Comparison of ENCODE assay signal across 15 cellular contexts in genomic region chr18:62631173-62631572, GRCh38.
DNase-seq lines count a peak whose midpoint lies in the region; ATAC-seq, FAIRE-seq and TF ChIP-seq lines count a peak whose summit lies in the region.
"Had no signal": no experiment of that assay in that cellular context is flagged by ENCODE, and none has a peak within 500 bp of the region (broad histone marks: within the 10 kb centered on the region; RNA-seq: fewer than 3 reads in every experiment).

No MANE protein-coding gene starts in this region.

- H3K36me3 ChIP-seq in HepG2 (replicated peaks in 1 of 2; ENCODE audit: control insufficient read depth in 1 of 2, insufficient read depth in 2 of 2, low read length in 2 of 2) (no peaks in the 10 kb centered on the region), right lobe of liver (no peaks in the 10 kb centered on the region), mesenchymal stem cell (ENCODE audit: control insufficient read depth in 1 of 2, insufficient read depth in 2 of 2, low read depth in 1 of 2, low read length in 2 of 2) (no peaks in the 10 kb centered on the region)
- H3K36me3 ChIP-seq: BLaER1 had no signal

- 38% methylated on average over 3 of the region's 3 CpGs for WGBS in HepG2 (ENCODE audit: low lambda C conversion rate)
- 54% methylated on average over 3 of the region's 3 CpGs for WGBS in right lobe of liver (ENCODE audit: insufficient coverage, low coverage, low lambda C conversion rate, missing lambda C conversion rate)
- 82% methylated on average over 3 of the region's 3 CpGs for WGBS in mesenchymal stem cell

- H3K27me3 ChIP-seq in HepG2 (ENCODE audit: control insufficient read depth in 1 of 2, insufficient read depth in 2 of 2, low read length in 2 of 2) (no peaks in the 10 kb centered on the region), right lobe of liver (no peaks in the 10 kb centered on the region), mesenchymal stem cell (ENCODE audit: control insufficient read depth in 1 of 2, insufficient read depth in 1 of 2, low read length in 2 of 2) (peaks cover 0 to 18% of the 10 kb centered on the region in 2 experiments)
- H3K27me3 ChIP-seq: BLaER1 had no signal

- TF ChIP-seq POLR2A in HepG2 (IDR thresholded peaks at IDR 0.05; ENCODE audit: insufficient read depth in 1 of 2, low read depth in 2 of 2, low read length in 2 of 2), result no peak
- no peak for TF ChIP-seq POLR2A in right lobe of liver (IDR thresholded peaks at IDR 0.05)

- H3K14ac ChIP-seq in mesenchymal stem cell (ENCODE audit: low read length in 2 of 2), result no peak overlapping the region

- CTCF ChIA-PET in HepG2 (lab: Yijun Ruan, JAX; ENCODE audit: low intra/inter-chr PET ratio, low total read pairs), result no interaction called here

- no peak overlapping the region for H3K18ac ChIP-seq in mesenchymal stem cell (ENCODE audit: low read depth in 1 of 2, low read length in 2 of 2)

- H3K4me3 ChIP-seq in HepG2 (replicated peaks in 1 of 3; ENCODE audit: insufficient read depth in 1 of 3, low read depth in 2 of 3, low read length in 3 of 3), result no peak overlapping the region
- H3K4me3 ChIP-seq in right lobe of liver, result no peak overlapping the region
- H3K4me3 ChIP-seq in mesenchymal stem cell (ENCODE audit: insufficient read depth in 1 of 2, low read depth in 1 of 2, low read length in 2 of 2), result no peak overlapping the region
- H3K4me3 ChIP-seq: BLaER1, GM12878 had no signal

- no peak overlapping the region for H3K9ac ChIP-seq in HepG2 (ENCODE audit: insufficient read depth, low read depth, low read length)
- H3K9ac ChIP-seq in mesenchymal stem cell (ENCODE audit: low read length), result peak overlapping the region; percentile 42
- H3K9ac ChIP-seq: BLaER1 had no signal

- no peak overlapping the region for H3K27ac ChIP-seq in HepG2 (ENCODE audit: extremely low read length, insufficient read depth, low read length)
- H3K27ac ChIP-seq in right lobe of liver, result no peak overlapping the region
- H3K27ac ChIP-seq in mesenchymal stem cell (ENCODE audit: low read length, poor library complexity, severe bottlenecking), result no peak overlapping the region
- H3K27ac ChIP-seq: BLaER1 had no signal

- no peak overlapping the region for H3K23ac ChIP-seq in mesenchymal stem cell (ENCODE audit: low read length in 2 of 2)

- H2BK120ac ChIP-seq in mesenchymal stem cell (ENCODE audit: low read depth, low read length), result no peak overlapping the region

- no peak overlapping the region for H3K4ac ChIP-seq in mesenchymal stem cell (ENCODE audit: low read depth in 1 of 2, low read length in 2 of 2)

- DNase-seq in HepG2 (ENCODE audit: low spot score), result no peak
- DNase-seq in right lobe of liver, result no peak
- peak; percentile 26 for DNase-seq in NCI-H2227 treated with DMSO at 0.1 percent for 48 hours (lab: John Stamatoyannopoulos, UW)
- no peak for DNase-seq in mesenchymal stem cell
- no peak for DNase-seq in NCI-H1105 (lab: John Stamatoyannopoulos, UW)
- no peak for DNase-seq in activated CD4-positive, alpha-beta T cell treated with anti-CD3 and anti-CD28 coated beads, Interleukin-2, amount 50 U/mL, for 48 hours
- DNase-seq in SW480 (ENCODE audit: low spot score), result no peak
- DNase-seq: 8988T; CD4-positive, alpha-beta memory T cell; DMS79 treated with DMSO at 0.1 percent for 48 hours; EL; H9 had no signal

- no peak for FAIRE-seq in HepG2 (lab: Jason Lieb, UNC)
- FAIRE-seq: GM12878, H1 had no signal

- H2AK5ac ChIP-seq in mesenchymal stem cell (ENCODE audit: low read length, severe bottlenecking), result no peak overlapping the region

- ATAC-seq in HepG2 (no peak), right lobe of liver (no peak)
- ATAC-seq: GM12878 had no signal

- H4K91ac ChIP-seq in mesenchymal stem cell (ENCODE audit: low read length), result no peak overlapping the region

- in situ Hi-C loops in HepG2 (cut with HindIII; ENCODE audit: extremely low pct_ligation_motif_present, low pct_unique_long_range_greater_than_20kb), result no loop called here

- TF ChIP-seq RAD21 in HepG2 (CRISPR knock-in tag; IDR thresholded peaks at IDR 0.05), result no peak

- H3K9me3 ChIP-seq in HepG2 (ENCODE audit: low read length) (no peaks in the 10 kb centered on the region), right lobe of liver (no peaks in the 10 kb centered on the region), mesenchymal stem cell (ENCODE audit: control insufficient read depth, low read length) (no peaks in the 10 kb centered on the region)

- H2BK12ac ChIP-seq in mesenchymal stem cell (ENCODE audit: low read length in 2 of 2), result no peak overlapping the region

- intact Hi-C loops in HepG2 (cut with micrococcal nuclease; ENCODE audit: unreplicated experiment), result no loop called here
- intact Hi-C loops in right lobe of liver (cut with DNase I), result no loop called here

- TF ChIP-seq CTCF in HepG2 (CRISPR knock-in tag; IDR thresholded peaks at IDR 0.05), result no peak
- no peak for TF ChIP-seq CTCF in right lobe of liver (IDR thresholded peaks at IDR 0.05)

- H3K79me2 ChIP-seq in HepG2 (ENCODE audit: insufficient read depth, low read length), result no peaks in the 10 kb centered on the region

- no peaks in the 10 kb centered on the region for H4K20me1 ChIP-seq in HepG2 (ENCODE audit: insufficient read depth, low read length)
- H4K20me1 ChIP-seq: BLaER1 had no signal

- H4K8ac ChIP-seq in mesenchymal stem cell (ENCODE audit: low read length), result no peak overlapping the region

- POLR2A ChIA-PET in HepG2 (lab: Yijun Ruan, JAX), result no interaction called here

- H2AFZ ChIP-seq in HepG2 (ENCODE audit: low read length) (no peak overlapping the region), mesenchymal stem cell (ENCODE audit: low read depth, low read length) (no peak overlapping the region)

- no peak overlapping the region for H3K4me2 ChIP-seq in HepG2 (ENCODE audit: low read depth, low read length)
- no peak overlapping the region for H3K4me2 ChIP-seq in mesenchymal stem cell (ENCODE audit: low read length, poor library complexity, severe bottlenecking)

- no peaks in the 10 kb centered on the region for H3K79me1 ChIP-seq in mesenchymal stem cell (replicated peaks; ENCODE audit: low read length, poor library complexity, severe bottlenecking)

- H3K4me1 ChIP-seq in HepG2 (ENCODE audit: insufficient read depth, low read length) (peaks cover 35% of the 10 kb centered on the region), right lobe of liver (peaks cover 0 to 13% (median 3%) of the 10 kb centered on the region in 4 donors), mesenchymal stem cell (ENCODE audit: control insufficient read depth, insufficient read depth, low read depth, low read length) (no peaks in the 10 kb centered on the region)

- no TSS peak for BruUV-seq in HepG2 (replicated peaks; lab: Mats Ljungman, UMichigan)

- H2BK15ac ChIP-seq in mesenchymal stem cell (ENCODE audit: low read depth, poor library complexity, severe bottlenecking), result no peak overlapping the region

- TF ChIP-seq EP300 in HepG2 (IDR thresholded peaks at IDR 0.05; ENCODE audit: low read depth in 2 of 2, low read length in 2 of 2), result no peak
- TF ChIP-seq EP300 in HepG2 (CRISPR knock-in tag; IDR thresholded peaks at IDR 0.05; ENCODE audit: borderline replicate concordance), result no peak

- no peak overlapping the region for H2BK5ac ChIP-seq in mesenchymal stem cell (ENCODE audit: low read depth, low read length, poor library complexity, severe bottlenecking)

TF ChIP-seq in HepG2, 621 proteins besides CTCF, POLR2A, EP300 and RAD21:
- TF ChIP-seq YY1 (IDR thresholded peaks at IDR 0.05; ENCODE audit: insufficient read depth, insufficient replicate concordance, low read depth, low read length) (no peak), ZBTB8A (CRISPR knock-in tag; IDR thresholded peaks at IDR 0.05; ENCODE audit: borderline replicate concordance, low read depth) (no peak), ATF7 (IDR thresholded peaks at IDR 0.05) (peak; percentile 54; the same call in 1 of the 2 replicates), ATF7 (CRISPR knock-in tag; IDR thresholded peaks at IDR 0.05) (no peak)
TF ChIP-seq in HepG2: peak in this region for 1.
